21 cellular contexts compared by ENCODE assay signal in the genomic region with DNA sequence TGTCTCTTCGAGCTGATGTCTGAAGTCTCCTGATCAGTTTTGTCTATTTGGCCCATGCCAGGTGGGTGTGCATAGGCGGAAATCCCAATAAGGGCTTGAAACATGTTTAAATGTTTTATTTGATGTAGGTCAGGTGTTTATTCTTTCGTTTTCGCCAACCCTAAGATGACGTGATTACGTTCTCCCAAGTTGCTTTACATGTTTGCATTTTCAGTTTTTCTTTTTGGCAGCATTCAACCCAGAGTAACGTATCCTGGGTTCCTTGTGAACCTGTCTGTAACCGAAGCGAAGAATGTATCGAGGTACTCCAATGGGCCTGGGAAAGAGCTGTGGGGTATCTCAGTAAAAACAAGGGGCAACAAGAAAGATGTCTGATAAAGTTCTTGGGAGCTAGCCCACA. TPM values are rescaled to one million over a fixed set of nuclear protein-coding genes. Genes with fewer than 3 reads are reported as not detected.
DNase-seq lines count a peak whose midpoint lies in the region; ATAC-seq and TF ChIP-seq lines count a peak whose summit lies in the region.
"Had no signal": no experiment of that assay in that cellular context is flagged by ENCODE, and none has a peak within 500 bp of the region (broad histone marks: within the 10 kb centered on the region; RNA-seq: fewer than 3 reads in every experiment).

No MANE protein-coding gene starts in this region.

- ATAC-seq in CD4-positive, alpha-beta T cell (ENCODE audit: poor library complexity): no peak
- peak; percentile 68 for ATAC-seq in T-helper 17 cell
- ATAC-seq in right cardiac atrium: no peak
- no peak for ATAC-seq in GM18861 (IDR thresholded peaks at IDR 0.05; ENCODE audit: unreplicated experiment)
- ATAC-seq: K562, SK-N-SH treated with all-trans-retinoic acid at 6 μM for 48 hours had no signal

- no peaks in the 10 kb centered on the region for H3K36me3 Mint-ChIP-seq in CD4-positive, alpha-beta T cell (ENCODE audit: low read depth)
- H3K36me3 Mint-ChIP-seq in CD4-positive, alpha-beta memory T cell: no peaks in the 10 kb centered on the region
- H3K36me3 Mint-ChIP-seq in T-helper 17 cell (ENCODE audit: low read depth): no peaks in the 10 kb centered on the region

- CTCF ChIA-PET in CD4-positive, alpha-beta T cell (lab: Charles Lee): no interaction called here
- CTCF ChIA-PET in CD4-positive, alpha-beta memory T cell (lab: Charles Lee; ENCODE audit: partially characterized antibody): interaction anchor here (1.3 to 2.1 kb wide), 2 partner anchors 14 to 138 kb away, joined by 4 to 6 read pairs; no protein-coding TSS in a partner anchor

- peaks cover 16% of the 10 kb centered on the region for H3K4me1 ChIP-seq in CD4-positive, alpha-beta memory T cell (ENCODE audit: insufficient read depth, low read length)
- no peaks in the 10 kb centered on the region for H3K4me1 ChIP-seq in right cardiac atrium (ENCODE audit: control insufficient read depth, insufficient read depth, low read length)

- no peaks in the 10 kb centered on the region for H3K9me3 Mint-ChIP-seq in CD4-positive, alpha-beta T cell
- H3K9me3 Mint-ChIP-seq in CD4-positive, alpha-beta memory T cell: no peaks in the 10 kb centered on the region

- no peaks in the 10 kb centered on the region for H3K36me3 ChIP-seq in CD4-positive, alpha-beta memory T cell (ENCODE audit: insufficient read depth, low read length)

- H3K4me3 ChIP-seq in CD4-positive, alpha-beta memory T cell (ENCODE audit: low read length in 2 of 2): no peak overlapping the region
- no peak overlapping the region for H3K4me3 ChIP-seq in right cardiac atrium (ENCODE audit: low read length)
- H3K4me3 ChIP-seq: K562 had no signal

- 74% methylated on average over 10 of the region's 10 CpGs for WGBS in right cardiac atrium

- H3K27ac ChIP-seq in CD4-positive, alpha-beta T cell (ENCODE audit: low read depth, low read length): no peak overlapping the region
- H3K27ac ChIP-seq in CD4-positive, alpha-beta memory T cell (ENCODE audit: low read depth, low read length): no peak overlapping the region
- peak overlapping the region; percentile 70 for H3K27ac ChIP-seq in right cardiac atrium (ENCODE audit: low read length)

- H3K9me3 ChIP-seq in CD4-positive, alpha-beta T cell (ENCODE audit: control insufficient read depth, low read length): no peaks in the 10 kb centered on the region
- no peaks in the 10 kb centered on the region for H3K9me3 ChIP-seq in CD4-positive, alpha-beta memory T cell (ENCODE audit: control insufficient read depth in 1 of 2, low read length in 2 of 2)
- H3K9me3 ChIP-seq in T-helper 17 cell (ENCODE audit: control insufficient read depth, low read length, poor library complexity, severe bottlenecking) (no peaks in the 10 kb centered on the region), right cardiac atrium (ENCODE audit: control insufficient read depth, low read length) (no peaks in the 10 kb centered on the region)

- no peak for DNase-seq in CD4-positive, alpha-beta T cell
- DNase-seq in CD4-positive, alpha-beta memory T cell: peak in 3 of 5 donors; percentile 40 to 46 (median 44)
- DNase-seq in T-helper 17 cell: no peak
- no peak for DNase-seq in right cardiac atrium
- no peak for DNase-seq in OCI-M2 (lab: John Stamatoyannopoulos, UW; ENCODE audit: unreplicated experiment)
- no peak for DNase-seq in GF-D8 (lab: John Stamatoyannopoulos, UW)
- DNase-seq in stimulated activated CD4-positive, alpha-beta T cell treated with anti-CD3 and anti-CD28 coated beads, Interleukin-4, amount 100 ng/mL, for 4 hours: no peak
- DNase-seq: ACHN, C1 segment of cervical spinal cord, DMS 273 treated with DMSO at 0.1 percent for 48 hours, GOT3, MV-4-11, NCI-H1694 treated with DMSO at 0.1 percent for 48 hours, NCI-H2107, NCI-H510A, NCI-H748 treated with DMSO at 0.1 percent for 48 hours, SIG-M5 had no signal

- intact Hi-C loops in CD4-positive, alpha-beta T cell (cut with DNase I, micrococcal nuclease): loop anchor here in 1 of 2 experiments (5.0 kb wide), 1 partner anchor 46 kb away; the partner anchor contains the start of gene MALT1
- intact Hi-C loops in CD4-positive, alpha-beta memory T cell (cut with micrococcal nuclease): no loop called here
- intact Hi-C loops in right cardiac atrium (cut with DNase I): no loop called here

- peak overlapping the region; percentile 66 for H3K27ac Mint-ChIP-seq in CD4-positive, alpha-beta T cell
- peak overlapping the region in 6 of 7 donors; percentile 52 to 90 (median 84) for H3K27ac Mint-ChIP-seq in CD4-positive, alpha-beta memory T cell
- H3K27ac Mint-ChIP-seq in T-helper 17 cell: peak overlapping the region; percentile 21

- H3K27me3 Mint-ChIP-seq in CD4-positive, alpha-beta T cell: no peaks in the 10 kb centered on the region
- H3K27me3 Mint-ChIP-seq in CD4-positive, alpha-beta memory T cell: no peaks in the 10 kb centered on the region
- no peaks in the 10 kb centered on the region for H3K27me3 Mint-ChIP-seq in T-helper 17 cell

- H3K27me3 ChIP-seq in CD4-positive, alpha-beta T cell (ENCODE audit: control insufficient read depth, insufficient read depth, low read length): no peaks in the 10 kb centered on the region
- no peaks in the 10 kb centered on the region for H3K27me3 ChIP-seq in CD4-positive, alpha-beta memory T cell (ENCODE audit: insufficient read depth, low read length)
- H3K27me3 ChIP-seq in right cardiac atrium (ENCODE audit: control insufficient read depth, insufficient read depth): no peaks in the 10 kb centered on the region

- POLR2A ChIA-PET in CD4-positive, alpha-beta T cell (lab: Charles Lee): interaction anchor here (0.7 to 1.8 kb wide), 3 partner anchors 9 to 45 kb away, joined by 3 to 8 read pairs (median 4); partner anchors contain the start of gene MALT1
- POLR2A ChIA-PET in CD4-positive, alpha-beta memory T cell (lab: Charles Lee; ENCODE audit: partially characterized antibody): interaction anchor here (1.2 to 1.8 kb wide), 2 partner anchors 10 to 46 kb away, joined by 7 to 11 read pairs; partner anchors contain the start of gene MALT1

- H3K4me3 Mint-ChIP-seq in CD4-positive, alpha-beta T cell: no peak overlapping the region
- H3K4me3 Mint-ChIP-seq in CD4-positive, alpha-beta memory T cell: peak overlapping the region in 7 of 8 donors; percentile 18 to 71 (median 49)
- H3K4me3 Mint-ChIP-seq in T-helper 17 cell: peak overlapping the region; percentile 41

- H3K4me1 Mint-ChIP-seq in CD4-positive, alpha-beta T cell (ENCODE audit: low read depth): peaks cover 32% of the 10 kb centered on the region
- H3K4me1 Mint-ChIP-seq in CD4-positive, alpha-beta memory T cell: peaks cover 10 to 43% (median 22%) of the 10 kb centered on the region in 4 donors
- peaks cover 27% of the 10 kb centered on the region for H3K4me1 Mint-ChIP-seq in T-helper 17 cell

- TF ChIP-seq CTCF in CD4-positive, alpha-beta T cell (IDR thresholded peaks at IDR 0.05): no peak

RNA-seq across cellular contexts. Expression of gene ALPK2, which starts 3.1 kb away (rescaled TPM):
- total RNA-seq in CD4-positive, alpha-beta T cell: under 1 TPM; 0.25 TPM
- 1 to 10 TPM; 1.5 to 1.9 TPM for total RNA-seq in CD4-positive, alpha-beta memory T cell
- polyA plus RNA-seq in CD4-positive, alpha-beta memory T cell: under 1 TPM in 1 of 2 donors, not detected in 1; 0.30 TPM
- total RNA-seq in T-helper 17 cell (1 to 10 TPM in 1 of 2 donors, under 1 TPM in 1; 0.65 to 2.6 TPM), right cardiac atrium (100 to 1,000 TPM; 145 to 271 (median 232) TPM)
- polyA plus RNA-seq in right cardiac atrium: 48.0 TPM
- total RNA-seq: K562, OCI-LY7 had no signal
- polyA plus RNA-seq: K562 had no signal

RNA-seq across cellular contexts. Expression of gene MALT1, which starts 45.4 kb away (rescaled TPM):
- 10 to 100 TPM; 82.3 to 84.5 TPM for total RNA-seq in CD4-positive, alpha-beta T cell
- 10 to 100 TPM; 90.4 to 96.7 TPM for total RNA-seq in CD4-positive, alpha-beta memory T cell
- 10 to 100 TPM; 60.3 to 64.4 TPM for polyA plus RNA-seq in CD4-positive, alpha-beta memory T cell
- total RNA-seq in T-helper 17 cell (100 to 1,000 TPM in 1 of 2 donors, 10 to 100 TPM in 1; 87.8 to 108 TPM), right cardiac atrium (10 to 100 TPM in 1 of 4 donors, 1 to 10 TPM in 3; 8.0 to 11.1 (median 9.7) TPM)
- polyA plus RNA-seq in right cardiac atrium: 4.7 TPM

Comparison
In these comparisons a context has a peak if more than half of its experiments do, and no peak if none do; other contexts are left out.
1. DNase-seq: peak in CD4-positive, alpha-beta memory T cell (3 of 5); none in CD4-positive, alpha-beta T cell (0 of 10), T-helper 17 cell (0 of 3), right cardiac atrium (0 of 3), OCI-M2 (single experiment), GF-D8 (single experiment) and stimulated activated CD4-positive, alpha-beta T cell treated with anti-CD3 and anti-CD28 coated beads, Interleukin-4, amount 100 ng/mL, for 4 hours (0 of 2).
2. H3K27ac Mint-ChIP-seq: peak in every context shown above with its lines; median percentile 84 in CD4-positive, alpha-beta memory T cell; 66 in CD4-positive, alpha-beta T cell; 21 in T-helper 17 cell.
3. RNA of gene ALPK2, which starts 3.1 kb away (total RNA-seq): 145 to 271 TPM in right cardiac atrium; 0.65 to 2.6 TPM in T-helper 17 cell, 1.5 to 1.9 TPM in CD4-positive, alpha-beta memory T cell and 0.25 TPM in CD4-positive, alpha-beta T cell; every median in the first group is over 10 times any median in the second.
4. RNA of gene MALT1, which starts 45.4 kb away (total RNA-seq): 87.8 to 108 TPM in T-helper 17 cell, 90.4 to 96.7 TPM in CD4-positive, alpha-beta memory T cell and 82.3 to 84.5 TPM in CD4-positive, alpha-beta T cell; 8.0 to 11.1 TPM in right cardiac atrium; every median in the first group is over 4 times any median in the second.